In genomic region chr22:21926728-21927127, GRCh38 we compare ENCODE assay signal across 1 cellular context.
TF ChIP-seq lines count a peak whose summit lies in the region.

No MANE protein-coding gene starts in this region.

TF ChIP-seq in GM23338, 12 proteins besides CTCF, POLR2A, EP300 and RAD21 (continued from another document):
- TF ChIP-seq JUNB (IDR thresholded peaks at IDR 0.05; ENCODE audit: unreplicated experiment), result no peak
- TF ChIP-seq CREB1 (CRISPR knock-in tag; IDR thresholded peaks at IDR 0.05; ENCODE audit: low read depth), result no peak
- no peak for TF ChIP-seq ZNF114 (CRISPR knock-in tag; IDR thresholded peaks at IDR 0.05)
- TF ChIP-seq NANOG (IDR thresholded peaks at IDR 0.05; ENCODE audit: borderline replicate concordance), result no peak
